Comparison of ENCODE assay signal across 2 cellular contexts in genomic region chr17:81706232-81706611, GRCh38.
TF ChIP-seq lines count a peak whose summit lies in the region.

No MANE protein-coding gene starts in this region.

TF ChIP-seq in GM23338, 12 proteins besides CTCF, POLR2A, EP300 and RAD21:
- TF ChIP-seq ZNF331 (CRISPR knock-in tag; IDR thresholded peaks at IDR 0.05; ENCODE audit: low read depth) = no peak
- TF ChIP-seq ZNF114 (CRISPR knock-in tag; IDR thresholded peaks at IDR 0.05) = no peak
- TF ChIP-seq JUNB (IDR thresholded peaks at IDR 0.05; ENCODE audit: unreplicated experiment) = no peak
- TF ChIP-seq REST (IDR thresholded peaks at IDR 0.05; ENCODE audit: unreplicated experiment) = no peak
- TF ChIP-seq POLR2AphosphoS5 (IDR thresholded peaks at IDR 0.05; ENCODE audit: low read depth) = no peak
- TF ChIP-seq ZNF462 (CRISPR knock-in tag; IDR thresholded peaks at IDR 0.05) = no peak
- TF ChIP-seq CREB1 (CRISPR knock-in tag; IDR thresholded peaks at IDR 0.05; ENCODE audit: low read depth) = no peak
- TF ChIP-seq EZH2phosphoT487 (IDR thresholded peaks at IDR 0.05; ENCODE audit: unreplicated experiment) = no peak
- no peak for TF ChIP-seq ETS1 (IDR thresholded peaks at IDR 0.05)
- no peak for TF ChIP-seq NANOG (IDR thresholded peaks at IDR 0.05; ENCODE audit: borderline replicate concordance)
- TF ChIP-seq EZH2 (IDR thresholded peaks at IDR 0.05; ENCODE audit: low read depth, unreplicated experiment) = no peak
- TF ChIP-seq STAT1 (IDR thresholded peaks at IDR 0.05; ENCODE audit: unreplicated experiment) = no peak

TF ChIP-seq in HepG2, 621 proteins besides CTCF, POLR2A, EP300 and RAD21:
- TF ChIP-seq CEBPG (CRISPR knock-in tag; IDR thresholded peaks at IDR 0.05) (no peak), KLF16 (CRISPR knock-in tag; IDR thresholded peaks at IDR 0.05) (no peak), ZNF547 (CRISPR knock-in tag; IDR thresholded peaks at IDR 0.05) (0 out of 2 replicates have a peak, but pooled peaks have one; percentile 7), ARID4A (CRISPR knock-in tag; IDR thresholded peaks at IDR 0.05; ENCODE audit: borderline replicate concordance) (0 out of 2 replicates have a peak, but pooled peaks have one; percentile 13), CHD4 (IDR thresholded peaks at IDR 0.05; ENCODE audit: borderline replicate concordance, low read length) (no peak), ZFP91 (CRISPR knock-in tag; IDR thresholded peaks at IDR 0.05; ENCODE audit: borderline replicate concordance) (no peak), ZBTB7A (CRISPR knock-in tag; IDR thresholded peaks at IDR 0.05) (no peak)
